7 cellular contexts compared by ENCODE assay signal in the genomic region with DNA sequence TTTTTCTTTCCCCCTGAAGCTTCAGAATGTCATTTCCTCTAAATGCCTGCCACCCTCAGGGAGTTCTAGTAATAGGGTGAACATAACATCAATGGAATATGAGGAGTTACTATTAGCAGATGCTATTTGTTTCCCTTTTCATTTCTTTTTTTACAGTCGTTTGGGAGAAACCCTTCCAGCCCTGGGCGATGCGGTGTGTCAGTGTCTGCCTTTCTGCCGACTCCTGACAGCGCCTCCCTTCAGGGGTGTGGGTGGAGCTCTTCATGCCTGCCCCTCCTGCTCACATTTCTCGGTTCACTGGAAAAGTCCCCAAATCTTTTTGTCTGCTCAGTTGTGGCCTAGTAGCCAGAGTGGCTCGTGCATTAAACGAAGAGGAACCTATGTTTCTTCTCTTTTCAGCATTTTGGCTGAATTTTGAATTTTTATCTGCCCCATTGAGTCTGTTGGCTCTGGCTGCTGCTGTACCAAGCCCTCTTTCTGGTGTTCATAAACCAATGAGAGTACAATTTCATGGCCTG.
DNase-seq lines count a peak whose midpoint lies in the region; ATAC-seq and TF ChIP-seq lines count a peak whose summit lies in the region.

No MANE protein-coding gene starts in this region.

- ATAC-seq in GM18511 (IDR thresholded peaks at IDR 0.05; ENCODE audit: unreplicated experiment) (peak; percentile 88), left lobe of liver (peak; percentile 60)

- peak overlapping the region; percentile 83 for H3K27ac ChIP-seq in caudate nucleus (ENCODE audit: low read depth, low read length)
- peak overlapping the region in 1 of 2 donors; percentile 25 for H3K27ac ChIP-seq in testis

- H3K27me3 ChIP-seq in H7 (ENCODE audit: control insufficient read depth, insufficient read depth, low read length), result no peaks in the 10 kb centered on the region
- no peaks in the 10 kb centered on the region for H3K27me3 ChIP-seq in testis

- DNase-seq in H7 (peak; percentile 49), NCI-H1694 (lab: John Stamatoyannopoulos, UW) (peak; percentile 22), caudate nucleus (lab: John Stamatoyannopoulos, UW) (peak in 46 of 61 donors; percentile 19 to 81 (median 44)), left lobe of liver (ENCODE audit: low spot score) (no peak), testis (peak; percentile 51), NCI-H1105 treated with DMSO at 0.1 percent for 48 hours (lab: John Stamatoyannopoulos, UW) (no peak)

- no peaks in the 10 kb centered on the region for H3K36me3 ChIP-seq in H7 (replicated peaks; ENCODE audit: control insufficient read depth, insufficient read depth, low read length)
- H3K36me3 ChIP-seq in testis (ENCODE audit: low read depth, missing control alignments), result no peaks in the 10 kb centered on the region

- H3K4me1 ChIP-seq in testis, result peaks cover 6% of the 10 kb centered on the region

- H3K4me3 ChIP-seq in H7 (ENCODE audit: insufficient read depth, low read depth, low read length) (no peak overlapping the region), testis (no peak overlapping the region)

- no peak for TF ChIP-seq CTCF in testis (IDR thresholded peaks at IDR 0.05)

- intact Hi-C loops in testis (cut with DNase I; ENCODE audit: low total_unique reads), result no loop called here

- H3K9me3 ChIP-seq in testis, result no peaks in the 10 kb centered on the region

- 22 to 35% methylated on average over 8 of the region's 8 CpGs for WGBS in testis, 2 donors

- TF ChIP-seq POLR2A in testis (IDR thresholded peaks at IDR 0.05), result no peak

Comparison
In these comparisons a context has a peak if more than half of its experiments do, and no peak if none do; other contexts are left out.
1. DNase-seq: peak in H7 (single experiment), NCI-H1694 (single experiment), caudate nucleus (46 of 61) and testis (single experiment); none in left lobe of liver (single experiment) and NCI-H1105 treated with DMSO at 0.1 percent for 48 hours (single experiment).